ENCODE assay signal across 10 cellular contexts in genomic region chr6:147950623-147950987, GRCh38.
A peak's percentile ranks its signal among the peaks of the same experiment; 100 is the strongest.
DNase-seq lines count a peak whose midpoint lies in the region; ATAC-seq and TF ChIP-seq lines count a peak whose summit lies in the region.
"Had no signal": no experiment of that assay in that cellular context is flagged by ENCODE, and none has a peak within 500 bp of the region (broad histone marks: within the 10 kb centered on the region; RNA-seq: fewer than 3 reads in every experiment).

No MANE protein-coding gene starts in this region.

- no peaks in the 10 kb centered on the region for H3K36me3 ChIP-seq in adipocyte (ENCODE audit: control insufficient read depth, insufficient read depth, low read length, severe bottlenecking)
- H3K36me3 ChIP-seq in fibroblast of lung (ENCODE audit: control insufficient read depth, insufficient read depth, low read length), result no peaks in the 10 kb centered on the region
- H3K36me3 ChIP-seq in upper lobe of left lung, result no peaks in the 10 kb centered on the region
- H3K36me3 ChIP-seq: pancreas had no signal

- TF ChIP-seq POLR2A in upper lobe of left lung (IDR thresholded peaks at IDR 0.05), result no peak

- H3K27ac ChIP-seq in fibroblast of lung (ENCODE audit: insufficient read depth, low read length), result no peak overlapping the region
- H3K27ac ChIP-seq in upper lobe of left lung, result peak overlapping the region; percentile 36 to 77 (median 46)
- H3K27ac ChIP-seq: pancreas had no signal

- H3K9me3 ChIP-seq in adipocyte (ENCODE audit: control insufficient read depth, low read length) (no peaks in the 10 kb centered on the region), fibroblast of lung (ENCODE audit: control insufficient read depth, insufficient read depth, low read depth, low read length) (no peaks in the 10 kb centered on the region), upper lobe of left lung (no peaks in the 10 kb centered on the region)
- H3K9me3 ChIP-seq: pancreas had no signal

- H3K4me3 ChIP-seq in adipocyte (ENCODE audit: low read length), result peak overlapping the region; percentile 40
- no peak overlapping the region for H3K4me3 ChIP-seq in fibroblast of lung (replicated peaks in 1 of 4; ENCODE audit: control extremely low read depth in 1 of 4, insufficient read depth in 1 of 4, low read depth in 3 of 4, low read length in 4 of 4)
- no peak overlapping the region for H3K4me3 ChIP-seq in upper lobe of left lung
- H3K4me3 ChIP-seq: pancreas had no signal

- DNase-seq in adipocyte (ENCODE audit: low read depth), result peak; percentile 88
- peak; percentile 52 to 81 for DNase-seq in fibroblast of lung (ENCODE audit: low read depth in 2 of 2)
- DNase-seq in mucosa of gallbladder (ENCODE audit: low spot score), result peak; percentile 24
- peak in 1 of 2 donors; percentile 53 for DNase-seq in upper lobe of left lung
- no peak for DNase-seq in NCI-H2196 treated with DMSO at 0.1 percent for 48 hours (lab: John Stamatoyannopoulos, UW; ENCODE audit: unreplicated experiment)
- no peak for DNase-seq in NCI-H510A (lab: John Stamatoyannopoulos, UW)
- no peak for DNase-seq in NCI-H2107 treated with DMSO at 0.1 percent for 48 hours (lab: John Stamatoyannopoulos, UW; ENCODE audit: unreplicated experiment)
- DNase-seq: NCI-H1092 treated with DMSO at 0.1 percent for 48 hours, NCI-H524 treated with DMSO at 0.1 percent for 48 hours, pancreas had no signal

- H3K9ac ChIP-seq in adipocyte (ENCODE audit: low read length), result no peak overlapping the region
- no peak overlapping the region for H3K9ac ChIP-seq in fibroblast of lung (ENCODE audit: insufficient read depth, low read length)

- ATAC-seq in upper lobe of left lung (ENCODE audit: low FRiP score in 2 of 2), result peak; percentile 46 to 66

- no peak overlapping the region for H2AFZ ChIP-seq in fibroblast of lung (ENCODE audit: low read length)

- H3K4me1 ChIP-seq in adipocyte (ENCODE audit: control insufficient read depth, insufficient read depth, low read length) (peaks cover 20% of the 10 kb centered on the region), fibroblast of lung (ENCODE audit: control insufficient read depth, extremely low read depth, insufficient read depth, low read length) (peaks cover 4% of the 10 kb centered on the region), upper lobe of left lung (peaks cover 10 to 20% (median 15%) of the 10 kb centered on the region in 4 donors)
- H3K4me1 ChIP-seq: pancreas had no signal

- no peaks in the 10 kb centered on the region for H4K20me1 ChIP-seq in fibroblast of lung (ENCODE audit: control insufficient read depth, extremely low read depth, insufficient read depth, low read length)

- H3K79me2 ChIP-seq in fibroblast of lung (ENCODE audit: control insufficient read depth, insufficient read depth, low read length), result no peaks in the 10 kb centered on the region

- H3K27me3 ChIP-seq in adipocyte (replicated peaks; ENCODE audit: control insufficient read depth, insufficient read depth, low read length), result no peaks in the 10 kb centered on the region
- no peaks in the 10 kb centered on the region for H3K27me3 ChIP-seq in fibroblast of lung (ENCODE audit: control insufficient read depth, insufficient read depth, low read length)
- H3K27me3 ChIP-seq in upper lobe of left lung, result no peaks in the 10 kb centered on the region
- H3K27me3 ChIP-seq: pancreas had no signal

- 18 to 28% methylated on average over 5 of the region's 5 CpGs for WGBS in upper lobe of left lung, 2 donors

- TF ChIP-seq CTCF in fibroblast of lung (conservative IDR thresholded peaks at IDR 0.05 in 1 of 2, IDR thresholded peaks at IDR 0.05 in 1 of 2; ENCODE audit: low read depth in 1 of 2, low read length in 2 of 2) (no peak), upper lobe of left lung (IDR thresholded peaks at IDR 0.05) (no peak)

- H3K4me2 ChIP-seq in fibroblast of lung (ENCODE audit: extremely low read depth, insufficient read depth, low read length), result peak overlapping the region; percentile 16

- TF ChIP-seq EP300 in upper lobe of left lung (IDR thresholded peaks at IDR 0.05), result peak in 1 of 4 donors; percentile 90

Comparison
In these comparisons a context has a peak if more than half of its experiments do, and no peak if none do; other contexts are left out.
1. DNase-seq: peak in adipocyte (single experiment), fibroblast of lung (2 of 2) and mucosa of gallbladder (single experiment); none in NCI-H2196 treated with DMSO at 0.1 percent for 48 hours (single experiment), NCI-H510A (single experiment) and NCI-H2107 treated with DMSO at 0.1 percent for 48 hours (single experiment).